ENCODE assay signal across 8 cellular contexts in genomic region chr2:190343170-190343499, GRCh38. TPM values are rescaled to one million over a fixed set of nuclear protein-coding genes. Genes with fewer than 3 reads are reported as not detected.
DNase-seq lines count a peak whose midpoint lies in the region; ATAC-seq, FAIRE-seq and TF ChIP-seq lines count a peak whose summit lies in the region.

No MANE protein-coding gene starts in this region.

- no peak for TF ChIP-seq CTCF in BJ (IDR thresholded peaks at IDR 0.05; ENCODE audit: insufficient read depth, low read depth, low read length)
- TF ChIP-seq CTCF in breast epithelium (IDR thresholded peaks at IDR 0.05) = no peak
- TF ChIP-seq CTCF in GM20000 (IDR thresholded peaks at IDR 0.05; ENCODE audit: extremely low read depth, missing control alignments) = no peak

- no peaks in the 10 kb centered on the region for H3K27me3 ChIP-seq in BJ (ENCODE audit: control insufficient read depth, insufficient read depth, low read length)
- H3K27me3 ChIP-seq in breast epithelium = no peaks in the 10 kb centered on the region
- H3K27me3 ChIP-seq in muscle layer of duodenum (ENCODE audit: low read depth, low read length) = no peaks in the 10 kb centered on the region

- peak; percentile 14 for ATAC-seq in HG02970 (IDR thresholded peaks at IDR 0.05; ENCODE audit: low FRiP score, unreplicated experiment)
- ATAC-seq in HG02571 (IDR thresholded peaks at IDR 0.05; ENCODE audit: unreplicated experiment) = no peak
- no peak for ATAC-seq in HG03159 (IDR thresholded peaks at IDR 0.05; ENCODE audit: unreplicated experiment)

- H3K36me3 ChIP-seq in BJ (ENCODE audit: control insufficient read depth, insufficient read depth, low read length) (no peaks in the 10 kb centered on the region), breast epithelium (no peaks in the 10 kb centered on the region), muscle layer of duodenum (ENCODE audit: control insufficient read depth in 1 of 2, insufficient read depth in 2 of 2, low read length in 2 of 2) (no peaks in the 10 kb centered on the region)

- CTCF ChIA-PET in BJ (lab: Yijun Ruan, JAX) = interaction anchor here (1.2 to 3.2 kb wide), 4 partner anchors 11 to 48 kb away, joined by 3 to 16 read pairs (median 8); partner anchors contain the start of gene HIBCH

- DNase-seq in BJ (ENCODE audit: low read depth) (no peak), breast epithelium (ENCODE audit: low spot score in 2 of 2) (no peak), RCC 7860 (ENCODE audit: low spot score) (no peak), GM20000 (ENCODE audit: low spot score) (no peak)

- H3K9me3 ChIP-seq in breast epithelium (no peaks in the 10 kb centered on the region), muscle layer of duodenum (ENCODE audit: control insufficient read depth in 1 of 2, low read length in 2 of 2) (no peaks in the 10 kb centered on the region)

- POLR2A ChIA-PET in BJ (lab: Charles Lee) = no interaction called here

- no peak for TF ChIP-seq POLR2A in breast epithelium (IDR thresholded peaks at IDR 0.05)

- intact Hi-C loops in breast epithelium (cut with DNase I; ENCODE audit: low total_unique reads) = no loop called here

- peak overlapping the region; percentile 75 for H3K4me3 ChIP-seq in BJ (ENCODE audit: low read depth, low read length)
- H3K4me3 ChIP-seq in breast epithelium = peak overlapping the region; percentile 69 to 84 (median 73)
- H3K4me3 ChIP-seq in muscle layer of duodenum (ENCODE audit: low read depth in 1 of 2, low read length in 2 of 2) = peak overlapping the region; percentile 80 to 82

- FAIRE-seq in RCC 7860 (lab: Jason Lieb, UNC) = no peak

- no peaks in the 10 kb centered on the region for H3K4me1 ChIP-seq in breast epithelium
- H3K4me1 ChIP-seq in muscle layer of duodenum (ENCODE audit: control insufficient read depth in 1 of 2, insufficient read depth in 2 of 2, low read length in 2 of 2) = peaks cover 10 to 23% of the 10 kb centered on the region in 2 donors

- H3K27ac ChIP-seq in breast epithelium (peak overlapping the region; percentile 95 to 96), muscle layer of duodenum (ENCODE audit: low read length) (peak overlapping the region; percentile 83)

RNA-seq across cellular contexts. Expression of gene INPP1, which starts 0.3 kb away (rescaled TPM):
- polyA plus RNA-seq in BJ (2011; rRNA removed) = 6.5 and 8.8 TPM in 2 replicates
- 3.3 and 4.4 TPM in 2 replicates for polyA minus RNA-seq in BJ (2011; rRNA and poly(A)+ RNA removed)
- total RNA-seq in breast epithelium = 10 to 100 TPM in 2 of 3 donors, 1 to 10 TPM in 1; 7.4 to 24.3 (median 15.5) TPM

RNA-seq across cellular contexts. Expression of gene HIBCH, which starts 23.5 kb away (rescaled TPM):
- polyA plus RNA-seq in BJ (2011; rRNA removed) = 5.2 and 12.4 TPM in 2 replicates
- 3.7 and 4.9 TPM in 2 replicates for polyA minus RNA-seq in BJ (2011; rRNA and poly(A)+ RNA removed)
- 10 to 100 TPM; 22.2 to 31.8 (median 22.9) TPM for total RNA-seq in breast epithelium
